ENCODE assay signal across 17 cellular contexts in genomic region chr21:28148400-28149064, GRCh38.
DNase-seq lines count a peak whose midpoint lies in the region; ATAC-seq, FAIRE-seq and TF ChIP-seq lines count a peak whose summit lies in the region.
"Had no signal": no experiment of that assay in that cellular context is flagged by ENCODE, and none has a peak within 500 bp of the region (broad histone marks: within the 10 kb centered on the region; RNA-seq: fewer than 3 reads in every experiment).

No MANE protein-coding gene starts in this region.

- no peak for TF ChIP-seq RAD21 in H1 (IDR thresholded peaks at IDR 0.05 in 1 of 2, conservative IDR thresholded peaks at IDR 0.05 in 1 of 2; ENCODE audit: low read depth in 2 of 2, low read length in 2 of 2)

- H2BK12ac ChIP-seq in H1 (ENCODE audit: low read depth, low read length): no peak overlapping the region

- 0 out of 2 replicates have a peak overlapping the region, but pooled peaks have one; percentile 57 for H2AFZ ChIP-seq in H1 (ENCODE audit: low read length)

- no peaks in the 10 kb centered on the region for H3K79me2 ChIP-seq in H1 (ENCODE audit: control insufficient read depth in 1 of 2, insufficient read depth in 2 of 2, low read length in 2 of 2)

- no peak overlapping the region for H2BK5ac ChIP-seq in H1 (ENCODE audit: low read depth, low read length)

- H3K36me3 ChIP-seq in BE2C (no peaks in the 10 kb centered on the region), H1 (ENCODE audit: control insufficient read depth in 2 of 4, insufficient read depth in 4 of 4, low read length in 3 of 4) (no peaks in the 10 kb centered on the region), left lung (no peaks in the 10 kb centered on the region), upper lobe of left lung (no peaks in the 10 kb centered on the region)
- H3K36me3 ChIP-seq: sigmoid colon had no signal

- H3K4ac ChIP-seq in H1 (replicated peaks; ENCODE audit: insufficient read length, low read depth, low read length): no peak overlapping the region

- H3K9me3 ChIP-seq in BE2C (no peaks in the 10 kb centered on the region), H1 (ENCODE audit: insufficient read depth in 2 of 2, low read depth in 1 of 2, low read length in 1 of 2) (no peaks in the 10 kb centered on the region), left lung (no peaks in the 10 kb centered on the region), upper lobe of left lung (no peaks in the 10 kb centered on the region)
- H3K9me3 ChIP-seq: Caco-2, sigmoid colon had no signal

- no peak overlapping the region for H3K23ac ChIP-seq in H1 (ENCODE audit: insufficient read length)

- no peak overlapping the region for H2BK20ac ChIP-seq in H1 (ENCODE audit: low read length)

- CTCF ChIA-PET in H1 (lab: Charles Lee; ENCODE audit: partially characterized antibody): no interaction called here

- TF ChIP-seq CTCF in BE2C (IDR thresholded peaks at IDR 0.05; ENCODE audit: low read depth, low read length) (no peak), H1 (IDR thresholded peaks at IDR 0.05; ENCODE audit: control extremely low read depth in 1 of 3, insufficient read depth in 1 of 3, low read depth in 1 of 3, low read length in 3 of 3) (no peak), left lung (IDR thresholded peaks at IDR 0.05) (no peak), upper lobe of left lung (IDR thresholded peaks at IDR 0.05) (no peak)

- H3K9ac ChIP-seq in H1 (replicated peaks in 1 of 4; ENCODE audit: extremely low read depth in 1 of 4, low read depth in 3 of 4, low read length in 3 of 4): no peak overlapping the region

- H2BK15ac ChIP-seq in H1 (ENCODE audit: low read length): no peak overlapping the region

- H3K27ac ChIP-seq in H1 (ENCODE audit: low read depth, low read length) (no peak overlapping the region), left lung (no peak overlapping the region), upper lobe of left lung (no peak overlapping the region)
- H3K27ac ChIP-seq: coronary artery, sigmoid colon had no signal

- H2AK5ac ChIP-seq in H1 (ENCODE audit: low read depth, low read length): no peak overlapping the region

- peaks cover 7% of the 10 kb centered on the region; the same call in 1 of the 2 replicates for H3K4me1 ChIP-seq in BE2C
- H3K4me1 ChIP-seq in H1 (replicated peaks in 1 of 4; ENCODE audit: control insufficient read depth in 3 of 4, insufficient read depth in 4 of 4, low read length in 3 of 4): no peaks in the 10 kb centered on the region
- no peaks in the 10 kb centered on the region for H3K4me1 ChIP-seq in left lung
- H3K4me1 ChIP-seq in upper lobe of left lung: no peaks in the 10 kb centered on the region
- H3K4me1 ChIP-seq: Caco-2 had no signal

- peak; percentile 49 for ATAC-seq in left lung
- no peak for ATAC-seq in upper lobe of left lung (ENCODE audit: low FRiP score in 2 of 2)

- no peaks in the 10 kb centered on the region for H4K20me1 ChIP-seq in H1 (replicated peaks in 1 of 2; ENCODE audit: control insufficient read depth in 1 of 2, insufficient read depth in 2 of 2, low read length in 2 of 2)

- H3K4me3 ChIP-seq in BE2C (ENCODE audit: low read depth, low read length) (no peak overlapping the region), H1 (ENCODE audit: extremely low read depth in 1 of 4, insufficient read depth in 2 of 4, low read depth in 3 of 4, low read length in 4 of 4) (no peak overlapping the region), left lung (no peak overlapping the region), upper lobe of left lung (no peak overlapping the region)
- H3K4me3 ChIP-seq: coronary artery, sigmoid colon had no signal

- H4K8ac ChIP-seq in H1 (ENCODE audit: extremely low read depth, insufficient read depth, low read length): no peak overlapping the region

- H3K27me3 ChIP-seq in BE2C (no peaks in the 10 kb centered on the region), H1 (replicated peaks in 1 of 4; ENCODE audit: control insufficient read depth in 3 of 4, extremely low read depth in 1 of 4, insufficient read depth in 3 of 4, low read length in 3 of 4) (no peaks in the 10 kb centered on the region), left lung (no peaks in the 10 kb centered on the region), upper lobe of left lung (no peaks in the 10 kb centered on the region)
- H3K27me3 ChIP-seq: sigmoid colon had no signal

- no peak overlapping the region for H2BK120ac ChIP-seq in H1 (replicated peaks; ENCODE audit: low read depth, low read length)

- POLR2A ChIA-PET in H1 (lab: Charles Lee; ENCODE audit: partially characterized antibody): no interaction called here

- no peak overlapping the region for H4K91ac ChIP-seq in H1 (replicated peaks; ENCODE audit: insufficient read length, low read length)

- intact Hi-C loops in left lung (cut with DNase I): no loop called here

- TF ChIP-seq EP300 in H1 (IDR thresholded peaks at IDR 0.05; ENCODE audit: borderline replicate concordance in 1 of 2, low read depth in 2 of 2, low read length in 2 of 2) (no peak), upper lobe of left lung (IDR thresholded peaks at IDR 0.05) (no peak)

- no peaks in the 10 kb centered on the region for H3K23me2 ChIP-seq in H1 (ENCODE audit: low read depth, low read length)

- no peak for FAIRE-seq in H1 (lab: Jason Lieb, UNC)

- no peaks in the 10 kb centered on the region for H3K79me1 ChIP-seq in H1 (ENCODE audit: low read depth, low read length)

- 91% methylated on average over 4 of the region's 4 CpGs; no CpG with 5 or more reads in 1 of the 2 experiments for WGBS in H1 (ENCODE audit: extremely low coverage in 1 of 2, insufficient coverage in 1 of 2, insufficient read length in 1 of 2, insufficient replicate concordance in 2 of 2, low coverage in 1 of 2, low lambda C conversion rate in 2 of 2, missing lambda C conversion rate in 1 of 2), 2 experiments
- WGBS in upper lobe of left lung, 2 donors: 67 to 77% methylated on average over 4 of the region's 4 CpGs

- TF ChIP-seq POLR2A in H1 (IDR thresholded peaks at IDR 0.05; ENCODE audit: control extremely low read depth in 1 of 2, low read depth in 2 of 2, low read length in 2 of 2) (no peak), upper lobe of left lung (IDR thresholded peaks at IDR 0.05) (no peak)

- no peak overlapping the region for H3K56ac ChIP-seq in H1 (replicated peaks; ENCODE audit: insufficient read length, low read depth, low read length)

- H3K14ac ChIP-seq in H1 (ENCODE audit: insufficient read length): no peak overlapping the region

- DNase-seq in BE2C: peak; percentile 24
- peak; percentile 39 to 71 for DNase-seq in NCI-H446 (lab: John Stamatoyannopoulos, UW)
- no peak for DNase-seq in H1 (ENCODE audit: low read depth in 1 of 2, low spot score in 2 of 2)
- DNase-seq in left lung: no peak
- DNase-seq in GF-D8 (lab: John Stamatoyannopoulos, UW): no peak
- DNase-seq in NCI-H2196 (lab: John Stamatoyannopoulos, UW; ENCODE audit: unreplicated experiment): no peak
- no peak for DNase-seq in NCI-H1105 (lab: John Stamatoyannopoulos, UW)
- DNase-seq in upper lobe of left lung: no peak
- DNase-seq: Caco-2; erythroblast; NCI-H82; SIG-M5; sigmoid colon; stimulated activated CD4-positive, alpha-beta T cell treated with anti-CD3 and anti-CD28 coated beads, Interleukin-4, amount 100 ng/mL, for 1 hour; T1000; trophoblast cell had no signal

- H3K18ac ChIP-seq in H1 (ENCODE audit: extremely low read depth, low read length): no peak overlapping the region

- H4K5ac ChIP-seq in H1 (ENCODE audit: insufficient read length, low read depth, low read length): no peak overlapping the region

- H3K4me2 ChIP-seq in H1 (ENCODE audit: insufficient read depth in 1 of 2, low read depth in 2 of 2, low read length in 2 of 2): no peak overlapping the region

TF ChIP-seq in H1, 55 proteins besides CTCF, POLR2A, EP300 and RAD21:
- TF ChIP-seq SIN3A (conservative IDR thresholded peaks at IDR 0.05 in 1 of 2, IDR thresholded peaks at IDR 0.05 in 1 of 2; ENCODE audit: low read depth in 1 of 2, low read length in 2 of 2): no peak
- no peak for TF ChIP-seq E2F6 (IDR thresholded peaks at IDR 0.05)
- TF ChIP-seq RXRA (IDR thresholded peaks at IDR 0.05; ENCODE audit: insufficient read depth, low read depth, low read length): no peak

Comparison
In these comparisons a context has a peak if more than half of its experiments do, and no peak if none do; other contexts are left out.
1. DNase-seq: peak in BE2C (single experiment) and NCI-H446 (2 of 2); none in H1 (0 of 2), left lung (0 of 2), GF-D8 (single experiment), NCI-H2196 (single experiment), NCI-H1105 (single experiment) and upper lobe of left lung (0 of 2).